2 cellular contexts compared by ENCODE assay signal in the genomic region with DNA sequence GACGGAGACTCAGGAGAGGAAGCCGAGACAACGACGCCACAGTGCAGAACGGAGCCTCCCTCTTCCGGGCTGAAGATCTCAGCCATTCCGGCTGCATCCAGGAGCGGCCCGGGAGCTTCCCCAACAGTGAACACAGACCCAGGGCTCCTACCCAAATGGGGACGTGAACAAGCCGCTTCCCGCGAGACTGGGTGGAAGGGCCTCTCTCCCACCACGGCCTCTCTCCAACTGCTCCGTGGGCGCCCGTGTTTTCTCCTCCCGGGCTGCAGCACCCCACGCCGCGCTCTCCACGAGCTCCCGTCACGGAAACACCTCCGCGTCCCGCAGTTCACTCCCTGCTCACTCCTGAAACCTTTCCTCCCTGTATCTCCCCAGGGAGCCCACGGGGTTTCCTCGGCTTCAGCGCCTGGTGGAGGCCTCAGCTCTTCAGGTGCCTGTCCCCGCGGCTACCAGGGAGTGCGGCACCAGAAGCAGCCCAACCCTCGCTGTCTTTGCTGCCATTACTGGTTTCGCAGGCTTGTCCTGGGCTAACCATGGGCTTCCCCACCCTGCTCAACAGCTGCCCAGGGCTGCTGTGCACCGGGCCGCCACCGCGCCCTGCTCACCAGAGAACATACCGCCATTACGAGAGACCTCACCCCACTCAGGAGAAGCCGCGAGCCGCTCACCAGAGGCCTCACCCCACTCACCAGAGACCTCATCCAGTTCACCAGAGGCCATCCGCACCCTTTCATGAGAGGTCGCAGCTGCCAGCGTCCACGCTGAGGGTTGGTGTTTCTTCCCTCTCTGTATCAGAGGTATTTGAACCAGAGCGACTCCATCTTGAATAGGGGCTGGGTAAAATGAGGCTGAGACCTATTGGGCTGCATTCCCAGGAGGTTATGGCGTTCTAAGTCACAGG.
A peak's percentile ranks its signal among the peaks of the same experiment; 100 is the strongest.
TF ChIP-seq lines count a peak whose summit lies in the region.

No MANE protein-coding gene starts in this region.

TF ChIP-seq in GM23338, 12 proteins besides CTCF, POLR2A, EP300 and RAD21 (continues in another document):
- TF ChIP-seq ZNF114 (CRISPR knock-in tag; IDR thresholded peaks at IDR 0.05), result no peak
- TF ChIP-seq, protein P1, sequence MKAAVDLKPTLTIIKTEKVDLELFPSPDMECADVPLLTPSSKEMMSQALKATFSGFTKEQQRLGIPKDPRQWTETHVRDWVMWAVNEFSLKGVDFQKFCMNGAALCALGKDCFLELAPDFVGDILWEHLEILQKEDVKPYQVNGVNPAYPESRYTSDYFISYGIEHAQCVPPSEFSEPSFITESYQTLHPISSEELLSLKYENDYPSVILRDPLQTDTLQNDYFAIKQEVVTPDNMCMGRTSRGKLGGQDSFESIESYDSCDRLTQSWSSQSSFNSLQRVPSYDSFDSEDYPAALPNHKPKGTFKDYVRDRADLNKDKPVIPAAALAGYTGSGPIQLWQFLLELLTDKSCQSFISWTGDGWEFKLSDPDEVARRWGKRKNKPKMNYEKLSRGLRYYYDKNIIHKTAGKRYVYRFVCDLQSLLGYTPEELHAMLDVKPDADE (IDR thresholded peaks at IDR 0.05), result no peak
- no peak for TF ChIP-seq CREB1 (CRISPR knock-in tag; IDR thresholded peaks at IDR 0.05; ENCODE audit: low read depth)
- no peak for TF ChIP-seq JUNB (IDR thresholded peaks at IDR 0.05; ENCODE audit: unreplicated experiment)
- TF ChIP-seq, protein P2, sequence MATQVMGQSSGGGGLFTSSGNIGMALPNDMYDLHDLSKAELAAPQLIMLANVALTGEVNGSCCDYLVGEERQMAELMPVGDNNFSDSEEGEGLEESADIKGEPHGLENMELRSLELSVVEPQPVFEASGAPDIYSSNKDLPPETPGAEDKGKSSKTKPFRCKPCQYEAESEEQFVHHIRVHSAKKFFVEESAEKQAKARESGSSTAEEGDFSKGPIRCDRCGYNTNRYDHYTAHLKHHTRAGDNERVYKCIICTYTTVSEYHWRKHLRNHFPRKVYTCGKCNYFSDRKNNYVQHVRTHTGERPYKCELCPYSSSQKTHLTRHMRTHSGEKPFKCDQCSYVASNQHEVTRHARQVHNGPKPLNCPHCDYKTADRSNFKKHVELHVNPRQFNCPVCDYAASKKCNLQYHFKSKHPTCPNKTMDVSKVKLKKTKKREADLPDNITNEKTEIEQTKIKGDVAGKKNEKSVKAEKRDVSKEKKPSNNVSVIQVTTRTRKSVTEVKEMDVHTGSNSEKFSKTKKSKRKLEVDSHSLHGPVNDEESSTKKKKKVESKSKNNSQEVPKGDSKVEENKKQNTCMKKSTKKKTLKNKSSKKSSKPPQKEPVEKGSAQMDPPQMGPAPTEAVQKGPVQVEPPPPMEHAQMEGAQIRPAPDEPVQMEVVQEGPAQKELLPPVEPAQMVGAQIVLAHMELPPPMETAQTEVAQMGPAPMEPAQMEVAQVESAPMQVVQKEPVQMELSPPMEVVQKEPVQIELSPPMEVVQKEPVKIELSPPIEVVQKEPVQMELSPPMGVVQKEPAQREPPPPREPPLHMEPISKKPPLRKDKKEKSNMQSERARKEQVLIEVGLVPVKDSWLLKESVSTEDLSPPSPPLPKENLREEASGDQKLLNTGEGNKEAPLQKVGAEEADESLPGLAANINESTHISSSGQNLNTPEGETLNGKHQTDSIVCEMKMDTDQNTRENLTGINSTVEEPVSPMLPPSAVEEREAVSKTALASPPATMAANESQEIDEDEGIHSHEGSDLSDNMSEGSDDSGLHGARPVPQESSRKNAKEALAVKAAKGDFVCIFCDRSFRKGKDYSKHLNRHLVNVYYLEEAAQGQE (IDR thresholded peaks at IDR 0.05; ENCODE audit: unreplicated experiment), result no peak
- no peak for TF ChIP-seq NANOG (IDR thresholded peaks at IDR 0.05; ENCODE audit: borderline replicate concordance)
- TF ChIP-seq EZH2phosphoT487 (IDR thresholded peaks at IDR 0.05; ENCODE audit: unreplicated experiment), result no peak
- TF ChIP-seq EZH2 (IDR thresholded peaks at IDR 0.05; ENCODE audit: low read depth, unreplicated experiment), result no peak
- TF ChIP-seq STAT1 (IDR thresholded peaks at IDR 0.05; ENCODE audit: unreplicated experiment), result no peak
- TF ChIP-seq POLR2AphosphoS5 (IDR thresholded peaks at IDR 0.05; ENCODE audit: low read depth), result no peak
- TF ChIP-seq ZNF331 (CRISPR knock-in tag; IDR thresholded peaks at IDR 0.05; ENCODE audit: low read depth), result no peak

TF ChIP-seq in K562, 482 proteins besides CTCF, POLR2A, EP300 and RAD21 (continues in another document):
- TF ChIP-seq, protein P3, sequence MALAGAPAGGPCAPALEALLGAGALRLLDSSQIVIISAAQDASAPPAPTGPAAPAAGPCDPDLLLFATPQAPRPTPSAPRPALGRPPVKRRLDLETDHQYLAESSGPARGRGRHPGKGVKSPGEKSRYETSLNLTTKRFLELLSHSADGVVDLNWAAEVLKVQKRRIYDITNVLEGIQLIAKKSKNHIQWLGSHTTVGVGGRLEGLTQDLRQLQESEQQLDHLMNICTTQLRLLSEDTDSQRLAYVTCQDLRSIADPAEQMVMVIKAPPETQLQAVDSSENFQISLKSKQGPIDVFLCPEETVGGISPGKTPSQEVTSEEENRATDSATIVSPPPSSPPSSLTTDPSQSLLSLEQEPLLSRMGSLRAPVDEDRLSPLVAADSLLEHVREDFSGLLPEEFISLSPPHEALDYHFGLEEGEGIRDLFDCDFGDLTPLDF (CRISPR knock-in tag; IDR thresholded peaks at IDR 0.05), result no peak
- TF ChIP-seq TCF3 (CRISPR knock-in tag; IDR thresholded peaks at IDR 0.05), result no peak
- no peak for TF ChIP-seq SRSF1 (IDR thresholded peaks at IDR 0.05; ENCODE audit: low read depth, low read length)
- TF ChIP-seq ZNF197 (CRISPR knock-in tag; IDR thresholded peaks at IDR 0.05; ENCODE audit: low read depth), result peak; percentile 99
- peak; percentile 97 for TF ChIP-seq ZNF212 (CRISPR knock-in tag; IDR thresholded peaks at IDR 0.05)
- peak; percentile 98 for TF ChIP-seq GTF2A2 (tag; IDR thresholded peaks at IDR 0.05)
- TF ChIP-seq CHD2 (IDR thresholded peaks at IDR 0.05; ENCODE audit: low read depth, low read length), result peak; percentile 83
- TF ChIP-seq, protein P4, sequence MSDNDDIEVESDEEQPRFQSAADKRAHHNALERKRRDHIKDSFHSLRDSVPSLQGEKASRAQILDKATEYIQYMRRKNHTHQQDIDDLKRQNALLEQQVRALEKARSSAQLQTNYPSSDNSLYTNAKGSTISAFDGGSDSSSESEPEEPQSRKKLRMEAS (CRISPR knock-in tag; IDR thresholded peaks at IDR 0.05), result no peak
- no peak; the same call in 1 of the 2 replicates for TF ChIP-seq SUPT5H (IDR thresholded peaks at IDR 0.05)
- TF ChIP-seq ZNF24 (IDR thresholded peaks at IDR 0.05), result no peak
- TF ChIP-seq CREM (IDR thresholded peaks at IDR 0.05; ENCODE audit: low read depth), result no peak
- TF ChIP-seq ZNF766 (CRISPR knock-in tag; conservative IDR thresholded peaks at IDR 0.05), result peak; percentile 100
- peak; percentile 99 for TF ChIP-seq BACH1 (tag; IDR thresholded peaks at IDR 0.05)
- TF ChIP-seq, protein P5, sequence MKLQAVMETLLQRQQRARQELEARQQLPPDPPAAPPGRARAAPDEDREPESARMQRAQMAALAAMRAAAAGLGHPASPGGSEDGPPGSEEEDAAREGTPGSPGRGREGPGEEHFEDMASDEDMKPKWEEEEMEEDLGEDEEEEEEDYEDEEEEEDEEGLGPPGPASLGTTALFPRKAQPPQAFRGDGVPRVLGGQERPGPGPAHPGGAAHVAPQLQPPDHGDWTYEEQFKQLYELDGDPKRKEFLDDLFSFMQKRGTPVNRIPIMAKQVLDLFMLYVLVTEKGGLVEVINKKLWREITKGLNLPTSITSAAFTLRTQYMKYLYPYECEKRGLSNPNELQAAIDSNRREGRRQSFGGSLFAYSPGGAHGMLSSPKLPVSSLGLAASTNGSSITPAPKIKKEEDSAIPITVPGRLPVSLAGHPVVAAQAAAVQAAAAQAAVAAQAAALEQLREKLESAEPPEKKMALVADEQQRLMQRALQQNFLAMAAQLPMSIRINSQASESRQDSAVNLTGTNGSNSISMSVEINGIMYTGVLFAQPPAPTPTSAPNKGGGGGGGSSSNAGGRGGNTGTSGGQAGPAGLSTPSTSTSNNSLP (IDR thresholded peaks at IDR 0.05; ENCODE audit: borderline replicate concordance, low read depth, low read length), result no peak
- TF ChIP-seq, protein P1 (conservative IDR thresholded peaks at IDR 0.05; ENCODE audit: control insufficient read depth, low read depth, low read length), result no peak
- TF ChIP-seq BDP1 (IDR thresholded peaks at IDR 0.05; ENCODE audit: insufficient read depth, insufficient read length), result no peak
- TF ChIP-seq LCOR (CRISPR knock-in tag; IDR thresholded peaks at IDR 0.05), result no peak
- no peak for TF ChIP-seq EWSR1 (IDR thresholded peaks at IDR 0.05; ENCODE audit: borderline replicate concordance, low read depth, partially characterized antibody)
- TF ChIP-seq, protein P6, sequence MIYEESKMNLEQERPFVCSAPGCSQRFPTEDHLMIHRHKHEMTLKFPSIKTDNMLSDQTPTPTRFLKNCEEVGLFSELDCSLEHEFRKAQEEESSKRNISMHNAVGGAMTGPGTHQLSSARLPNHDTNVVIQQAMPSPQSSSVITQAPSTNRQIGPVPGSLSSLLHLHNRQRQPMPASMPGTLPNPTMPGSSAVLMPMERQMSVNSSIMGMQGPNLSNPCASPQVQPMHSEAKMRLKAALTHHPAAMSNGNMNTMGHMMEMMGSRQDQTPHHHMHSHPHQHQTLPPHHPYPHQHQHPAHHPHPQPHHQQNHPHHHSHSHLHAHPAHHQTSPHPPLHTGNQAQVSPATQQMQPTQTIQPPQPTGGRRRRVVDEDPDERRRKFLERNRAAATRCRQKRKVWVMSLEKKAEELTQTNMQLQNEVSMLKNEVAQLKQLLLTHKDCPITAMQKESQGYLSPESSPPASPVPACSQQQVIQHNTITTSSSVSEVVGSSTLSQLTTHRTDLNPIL (CRISPR knock-in tag; IDR thresholded peaks at IDR 0.05), result peak; percentile 99
- peak; percentile 98 for TF ChIP-seq PTTG1 (tag; IDR thresholded peaks at IDR 0.05; ENCODE audit: low read depth)
- TF ChIP-seq NFXL1 (CRISPR knock-in tag; IDR thresholded peaks at IDR 0.05), result peak; percentile 99
- TF ChIP-seq CSDE1 (IDR thresholded peaks at IDR 0.05), result no peak
- no peak for TF ChIP-seq MAFK (IDR thresholded peaks at IDR 0.05; ENCODE audit: low read length)
- TF ChIP-seq KLF10 (CRISPR knock-in tag; IDR thresholded peaks at IDR 0.05), result peak; percentile 89
- TF ChIP-seq, protein P7, sequence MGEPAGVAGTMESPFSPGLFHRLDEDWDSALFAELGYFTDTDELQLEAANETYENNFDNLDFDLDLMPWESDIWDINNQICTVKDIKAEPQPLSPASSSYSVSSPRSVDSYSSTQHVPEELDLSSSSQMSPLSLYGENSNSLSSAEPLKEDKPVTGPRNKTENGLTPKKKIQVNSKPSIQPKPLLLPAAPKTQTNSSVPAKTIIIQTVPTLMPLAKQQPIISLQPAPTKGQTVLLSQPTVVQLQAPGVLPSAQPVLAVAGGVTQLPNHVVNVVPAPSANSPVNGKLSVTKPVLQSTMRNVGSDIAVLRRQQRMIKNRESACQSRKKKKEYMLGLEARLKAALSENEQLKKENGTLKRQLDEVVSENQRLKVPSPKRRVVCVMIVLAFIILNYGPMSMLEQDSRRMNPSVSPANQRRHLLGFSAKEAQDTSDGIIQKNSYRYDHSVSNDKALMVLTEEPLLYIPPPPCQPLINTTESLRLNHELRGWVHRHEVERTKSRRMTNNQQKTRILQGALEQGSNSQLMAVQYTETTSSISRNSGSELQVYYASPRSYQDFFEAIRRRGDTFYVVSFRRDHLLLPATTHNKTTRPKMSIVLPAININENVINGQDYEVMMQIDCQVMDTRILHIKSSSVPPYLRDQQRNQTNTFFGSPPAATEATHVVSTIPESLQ (CRISPR knock-in tag; IDR thresholded peaks at IDR 0.05), result no peak
- TF ChIP-seq PPARD (CRISPR knock-in tag; IDR thresholded peaks at IDR 0.05), result peak; percentile 94
- peak; percentile 98 for TF ChIP-seq MECOM (CRISPR knock-in tag; IDR thresholded peaks at IDR 0.05)
- TF ChIP-seq, protein P8, sequence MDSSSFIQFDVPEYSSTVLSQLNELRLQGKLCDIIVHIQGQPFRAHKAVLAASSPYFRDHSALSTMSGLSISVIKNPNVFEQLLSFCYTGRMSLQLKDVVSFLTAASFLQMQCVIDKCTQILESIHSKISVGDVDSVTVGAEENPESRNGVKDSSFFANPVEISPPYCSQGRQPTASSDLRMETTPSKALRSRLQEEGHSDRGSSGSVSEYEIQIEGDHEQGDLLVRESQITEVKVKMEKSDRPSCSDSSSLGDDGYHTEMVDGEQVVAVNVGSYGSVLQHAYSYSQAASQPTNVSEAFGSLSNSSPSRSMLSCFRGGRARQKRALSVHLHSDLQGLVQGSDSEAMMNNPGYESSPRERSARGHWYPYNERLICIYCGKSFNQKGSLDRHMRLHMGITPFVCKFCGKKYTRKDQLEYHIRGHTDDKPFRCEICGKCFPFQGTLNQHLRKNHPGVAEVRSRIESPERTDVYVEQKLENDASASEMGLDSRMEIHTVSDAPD (CRISPR knock-in tag; IDR thresholded peaks at IDR 0.05), result peak; percentile 97
- TF ChIP-seq, protein P9, sequence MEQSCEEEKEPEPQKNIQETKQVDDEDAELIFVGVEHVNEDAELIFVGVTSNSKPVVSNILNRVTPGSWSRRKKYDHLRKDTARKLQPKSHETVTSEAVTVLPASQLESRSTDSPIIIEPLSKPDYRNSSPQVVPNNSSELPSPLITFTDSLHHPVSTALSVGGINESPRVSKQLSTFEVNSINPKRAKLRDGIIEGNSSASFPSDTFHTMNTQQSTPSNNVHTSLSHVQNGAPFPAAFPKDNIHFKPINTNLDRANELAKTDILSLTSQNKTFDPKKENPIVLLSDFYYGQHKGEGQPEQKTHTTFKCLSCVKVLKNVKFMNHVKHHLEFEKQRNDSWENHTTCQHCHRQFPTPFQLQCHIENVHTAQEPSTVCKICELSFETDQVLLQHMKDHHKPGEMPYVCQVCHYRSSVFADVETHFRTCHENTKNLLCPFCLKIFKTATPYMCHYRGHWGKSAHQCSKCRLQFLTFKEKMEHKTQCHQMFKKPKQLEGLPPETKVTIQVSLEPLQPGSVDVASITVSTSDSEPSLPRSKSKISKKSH (CRISPR knock-in tag; IDR thresholded peaks at IDR 0.05), result peak; percentile 87
- 0 out of 2 replicates have a peak, but pooled peaks have one; percentile 59 for TF ChIP-seq GABPB2 (CRISPR knock-in tag; conservative IDR thresholded peaks at IDR 0.05)
- TF ChIP-seq TGIF2 (CRISPR knock-in tag; IDR thresholded peaks at IDR 0.05), result no peak
- TF ChIP-seq ZNF778 (CRISPR knock-in tag; IDR thresholded peaks at IDR 0.05), result peak; percentile 96
- peak; percentile 92 for TF ChIP-seq ZNF717 (CRISPR knock-in tag; IDR thresholded peaks at IDR 0.05)
- TF ChIP-seq CCNT2 (IDR thresholded peaks at IDR 0.05; ENCODE audit: borderline replicate concordance, extremely low read depth, insufficient read length, low read depth, low read length), result peak; percentile 17
- no peak for TF ChIP-seq HNRNPUL1 (IDR thresholded peaks at IDR 0.05; ENCODE audit: low read length)
- peak; percentile 98 for TF ChIP-seq ZFP1 (CRISPR knock-in tag; IDR thresholded peaks at IDR 0.05)
